Comparison of ENCODE assay signal across 13 cellular contexts in genomic region chr18:3540805-3541548, GRCh38.
DNase-seq lines count a peak whose midpoint lies in the region; ATAC-seq, FAIRE-seq and TF ChIP-seq lines count a peak whose summit lies in the region.
"Had no signal": no experiment of that assay in that cellular context is flagged by ENCODE, and none has a peak within 500 bp of the region (broad histone marks: within the 10 kb centered on the region; RNA-seq: fewer than 3 reads in every experiment).

No MANE protein-coding gene starts in this region.

- no peak overlapping the region for H2BK5ac ChIP-seq in mesendoderm (ENCODE audit: low read length)

- no peak for TF ChIP-seq POLR2A in GM12878 (IDR thresholded peaks at IDR 0.05; ENCODE audit: low read depth, low read length)

- H3K27ac ChIP-seq in GM12878 (ENCODE audit: control insufficient read depth, insufficient read depth) (no peak overlapping the region), mesendoderm (ENCODE audit: low read depth, low read length) (no peak overlapping the region), GM23248 (no peak overlapping the region), SK-N-SH (ENCODE audit: low read depth in 2 of 2, low read length in 1 of 2) (no peak overlapping the region)

- CTCF ChIA-PET in GM12878 (lab: Yijun Ruan, JAX): interaction anchor here (1.0 to 2.2 kb wide), 5 partner anchors 10 to 86 kb away, joined by 3 to 8 read pairs (median 3); no protein-coding TSS in a partner anchor
- CTCF ChIA-PET in SK-N-SH (lab: Yijun Ruan, JAX): interaction anchor here (1.6 kb wide), 1 partner anchor 45 kb away, joined by 5 read pairs; no protein-coding TSS in a partner anchor

- peak overlapping the region; percentile 38 for H3K4me3 Mint-ChIP-seq in stimulated activated naive CD8-positive, alpha-beta T cell treated with anti-CD3 and anti-CD28 coated beads, Interleukin-15, Interleukin-2, amounts not matched to agents 100 ng/mL and 50 ng/mL, for 24 hours
- H3K4me3 Mint-ChIP-seq in stimulated activated naive CD8-positive, alpha-beta T cell treated with anti-CD3 and anti-CD28 coated beads, Interleukin-15, amount 100 ng/mL, for 72 hours: peak overlapping the region in 1 of 2 donors; percentile 50
- no peak overlapping the region for H3K4me3 Mint-ChIP-seq in activated T-helper 2 cell treated with anti-CD3 and anti-CD28 coated beads, Interferon-gamma antibody, Interleukin-2, Interleukin-4, amounts not matched to agents 10 μg/mL and 5 μg/mL and 100 μg/mL, durations not matched to agents 14 hours and 24 hours and 36 hours (ENCODE audit: low read depth)

- H3K4me3 ChIP-seq in GM12878 (no peak overlapping the region), mesendoderm (ENCODE audit: low read length) (no peak overlapping the region), GM23248 (no peak overlapping the region), SK-N-SH (ENCODE audit: low read depth in 2 of 2, low read length in 1 of 2) (no peak overlapping the region)
- H3K4me3 ChIP-seq: HAP-1 had no signal

- TF ChIP-seq CTCF in GM12878 (IDR thresholded peaks at IDR 0.05 in 2 of 3, conservative IDR thresholded peaks at IDR 0.05 in 1 of 3; ENCODE audit: control insufficient read depth in 2 of 3, extremely low read depth in 1 of 3, insufficient read depth in 1 of 3, low read depth in 3 of 3, low read length in 3 of 3) (no peak), SK-N-SH (IDR thresholded peaks at IDR 0.05) (no peak)

- intact Hi-C loops in GM12878 (cut with micrococcal nuclease; ENCODE audit: unreplicated experiment): no loop called here
- intact Hi-C loops in activated T-helper 2 cell treated with anti-CD3 and anti-CD28 coated beads, Interferon-gamma antibody, Interleukin-2, Interleukin-4, amounts not matched to agents 10 μg/mL and 5 μg/mL and 100 μg/mL, durations not matched to agents 14 hours and 24 hours and 36 hours (cut with micrococcal nuclease): loop anchor here (1.0 to 5.0 kb wide), 3 partner anchors 15 to 84 kb away; no protein-coding TSS in a partner anchor

- TF ChIP-seq RAD21 in GM12878 (IDR thresholded peaks at IDR 0.05; ENCODE audit: insufficient read depth, low read depth, low read length) (no peak), SK-N-SH (IDR thresholded peaks at IDR 0.05; ENCODE audit: low read length) (no peak)

- peak overlapping the region; percentile 78 for H3K27ac Mint-ChIP-seq in stimulated activated naive CD8-positive, alpha-beta T cell treated with anti-CD3 and anti-CD28 coated beads, Interleukin-15, Interleukin-2, amounts not matched to agents 100 ng/mL and 50 ng/mL, for 24 hours
- H3K27ac Mint-ChIP-seq in stimulated activated naive CD8-positive, alpha-beta T cell treated with anti-CD3 and anti-CD28 coated beads, Interleukin-15, amount 100 ng/mL, for 72 hours: no peak overlapping the region
- no peak overlapping the region for H3K27ac Mint-ChIP-seq in activated T-helper 2 cell treated with anti-CD3 and anti-CD28 coated beads, Interferon-gamma antibody, Interleukin-2, Interleukin-4, amounts not matched to agents 10 μg/mL and 5 μg/mL and 100 μg/mL, durations not matched to agents 14 hours and 24 hours and 36 hours

- H4K5ac ChIP-seq in mesendoderm (ENCODE audit: low read length): no peak overlapping the region

- RAD21 ChIA-PET in GM12878 (lab: Charles Lee; ENCODE audit: unreplicated experiment): interaction anchor here (0.8 to 1.2 kb wide), 3 partner anchors 15 to 243 kb away, joined by 3 to 8 read pairs (median 3); no protein-coding TSS in a partner anchor

- no peak for TF ChIP-seq EP300 in GM12878 (IDR thresholded peaks at IDR 0.05; ENCODE audit: borderline replicate concordance in 1 of 2, control insufficient read depth in 1 of 2, low read depth in 2 of 2, low read length in 2 of 2)
- TF ChIP-seq EP300 in SK-N-SH (IDR thresholded peaks at IDR 0.05; ENCODE audit: borderline replicate concordance in 1 of 2, low read depth in 1 of 2, low read length in 1 of 2): no peak

- POLR2A ChIA-PET in GM12878 (lab: Charles Lee): interaction anchor here (0.8 to 1.9 kb wide), 3 partner anchors 14 to 581 kb away, joined by 3 to 5 read pairs (median 4); no protein-coding TSS in a partner anchor
- POLR2A ChIA-PET in SK-N-SH (lab: Yijun Ruan, JAX): no interaction called here

- H3K9me2 ChIP-seq in GM23248 (ENCODE audit: insufficient read depth) (0 out of 2 replicates have a peak, but pooled peaks cover 8% of the 10 kb centered on the region), SK-N-SH (no peaks in the 10 kb centered on the region)

- SMC1A ChIA-PET in GM12878 (lab: Charles Lee; ENCODE audit: uncharacterized antibody, unreplicated experiment): interaction anchor here (0.7 to 3.7 kb wide), 10 partner anchors 8 to 139 kb away, joined by 3 to 16 read pairs (median 4); no protein-coding TSS in a partner anchor

- no peak overlapping the region for H3K23ac ChIP-seq in mesendoderm (ENCODE audit: low read length)

- H3K36me3 Mint-ChIP-seq in stimulated activated naive CD8-positive, alpha-beta T cell treated with anti-CD3 and anti-CD28 coated beads, Interleukin-15, Interleukin-2, amounts not matched to agents 100 ng/mL and 50 ng/mL, for 24 hours (ENCODE audit: low read depth): no peaks in the 10 kb centered on the region
- no peaks in the 10 kb centered on the region for H3K36me3 Mint-ChIP-seq in activated T-helper 2 cell treated with anti-CD3 and anti-CD28 coated beads, Interferon-gamma antibody, Interleukin-2, Interleukin-4, amounts not matched to agents 10 μg/mL and 5 μg/mL and 100 μg/mL, durations not matched to agents 14 hours and 24 hours and 36 hours (ENCODE audit: low read depth)

- H3K4me2 ChIP-seq in GM12878 (ENCODE audit: control insufficient read depth, insufficient read depth): peak overlapping the region; percentile 68
- no peak overlapping the region for H3K4me2 ChIP-seq in mesendoderm (ENCODE audit: low read length)
- H3K4me2 ChIP-seq in GM23248 (ENCODE audit: unreplicated experiment): no peak overlapping the region
- H3K4me2 ChIP-seq in SK-N-SH: no peak overlapping the region

- no peak overlapping the region for H3K18ac ChIP-seq in mesendoderm (ENCODE audit: low read length)

- H3K27me3 ChIP-seq in GM12878 (replicated peaks in 1 of 2; ENCODE audit: control insufficient read depth in 2 of 2, insufficient read depth in 2 of 2, low read length in 1 of 2) (no peaks in the 10 kb centered on the region), mesendoderm (ENCODE audit: insufficient read depth, low read length, poor library complexity) (no peaks in the 10 kb centered on the region), GM23248 (replicated peaks; ENCODE audit: insufficient read depth) (no peaks in the 10 kb centered on the region), SK-N-SH (ENCODE audit: insufficient read depth) (no peaks in the 10 kb centered on the region)

- no peaks in the 10 kb centered on the region for H3K79me2 ChIP-seq in GM12878 (ENCODE audit: control insufficient read depth, insufficient read depth, low read length)
- no peaks in the 10 kb centered on the region for H3K79me2 ChIP-seq in mesendoderm (ENCODE audit: control insufficient read depth, insufficient read depth, low read length)
- H3K79me2 ChIP-seq in GM23248 (ENCODE audit: insufficient read depth): no peaks in the 10 kb centered on the region
- no peaks in the 10 kb centered on the region for H3K79me2 ChIP-seq in SK-N-SH (ENCODE audit: insufficient read depth)

- H3K4ac ChIP-seq in mesendoderm (ENCODE audit: low read depth, low read length): no peak overlapping the region

- peaks cover 24% of the 10 kb centered on the region for H3K4me1 Mint-ChIP-seq in stimulated activated naive CD8-positive, alpha-beta T cell treated with anti-CD3 and anti-CD28 coated beads, Interleukin-15, Interleukin-2, amounts not matched to agents 100 ng/mL and 50 ng/mL, for 24 hours (ENCODE audit: low read depth)
- peaks cover 16% of the 10 kb centered on the region for H3K4me1 Mint-ChIP-seq in stimulated activated naive CD8-positive, alpha-beta T cell treated with anti-CD3 and anti-CD28 coated beads, Interleukin-15, amount 100 ng/mL, for 72 hours
- peaks cover 15% of the 10 kb centered on the region for H3K4me1 Mint-ChIP-seq in activated T-helper 2 cell treated with anti-CD3 and anti-CD28 coated beads, Interferon-gamma antibody, Interleukin-2, Interleukin-4, amounts not matched to agents 10 μg/mL and 5 μg/mL and 100 μg/mL, durations not matched to agents 14 hours and 24 hours and 36 hours (ENCODE audit: low read depth)

- H3K36me3 ChIP-seq in GM12878 (ENCODE audit: control insufficient read depth in 2 of 2, insufficient read depth in 2 of 2, low read length in 1 of 2) (no peaks in the 10 kb centered on the region), mesendoderm (ENCODE audit: control insufficient read depth, insufficient read depth, low read length) (no peaks in the 10 kb centered on the region), GM23248 (ENCODE audit: low read depth) (no peaks in the 10 kb centered on the region), SK-N-SH (replicated peaks in 1 of 2; ENCODE audit: control insufficient read depth in 1 of 2, insufficient read depth in 2 of 2, low read length in 1 of 2) (no peaks in the 10 kb centered on the region)
- H3K36me3 ChIP-seq: HAP-1 had no signal

- H4K20me1 ChIP-seq in GM12878 (ENCODE audit: control insufficient read depth, insufficient read depth) (no peaks in the 10 kb centered on the region), GM23248 (ENCODE audit: insufficient read depth) (no peaks in the 10 kb centered on the region), SK-N-SH (ENCODE audit: insufficient read depth) (no peaks in the 10 kb centered on the region)

- DNase-seq in stimulated activated naive CD8-positive, alpha-beta T cell treated with anti-CD3 and anti-CD28 coated beads, Interleukin-15, amount 100 ng/mL, for 72 hours: no peak
- DNase-seq in GM12878 (ENCODE audit: low read depth, low spot score) (no peak), mesendoderm (peak; percentile 71), GM23248 (no peak), SK-N-SH (no peak), dermis blood vessel endothelial cell (no peak)
- no peak for DNase-seq in activated T-helper 2 cell treated with anti-CD3 and anti-CD28 coated beads, Interferon-gamma antibody, Interleukin-2, Interleukin-4, amounts not matched to agents 10 μg/mL and 5 μg/mL and 100 μg/mL, durations not matched to agents 14 hours and 24 hours and 36 hours (ENCODE audit: low spot score)
- DNase-seq: activated CD8-positive, alpha-beta memory T cell treated with anti-CD3 and anti-CD28 coated beads, Interleukin-2, amount 50 U/mL, for 48 hours; NCI-H1930; NK-92 treated with Interleukin-12 subunit alpha and Interleukin-12 subunit beta, amount 100 ng/mL, for 24 hours; posterior cingulate gyrus had no signal

- H2BK15ac ChIP-seq in mesendoderm (replicated peaks; ENCODE audit: low read depth): no peak overlapping the region

- BruUV-seq in GM12878 (replicated peaks; lab: Mats Ljungman, UMichigan): no TSS peak

- H2BK120ac ChIP-seq in mesendoderm (ENCODE audit: low read depth, low read length): no peak overlapping the region

- FAIRE-seq in GM12878 (lab: Jason Lieb, UNC): no peak

- H4K8ac ChIP-seq in mesendoderm (ENCODE audit: low read depth, low read length): no peak overlapping the region

- H2AFZ ChIP-seq in GM12878 (ENCODE audit: control insufficient read depth, low read depth, low read length): no peak overlapping the region
- H2AFZ ChIP-seq in GM23248: no peak overlapping the region
- no peak overlapping the region for H2AFZ ChIP-seq in SK-N-SH (ENCODE audit: low read depth)

- H3K9me3 ChIP-seq in GM12878 (replicated peaks; ENCODE audit: control insufficient read depth, insufficient read depth, low read length) (no peaks in the 10 kb centered on the region), GM23248 (ENCODE audit: low read depth) (no peaks in the 10 kb centered on the region), SK-N-SH (no peaks in the 10 kb centered on the region)
- H3K9me3 ChIP-seq: HAP-1 had no signal

- in situ Hi-C loops in GM12878 (cut with MboI) (no loop called here), GM23248 (cut with MboI) (no loop called here)

- WGBS in GM12878 (ENCODE audit: insufficient coverage, insufficient replicate concordance, low lambda C conversion rate, missing lambda C conversion rate): 53% methylated on average over 6 of the region's 6 CpGs
- WGBS in mesendoderm (ENCODE audit: extremely low coverage, insufficient coverage, low lambda C conversion rate): no CpG with 5 or more reads among the region's 6 CpGs
- 86 to 87% methylated on average over 6 of the region's 6 CpGs for WGBS in GM23248 (ENCODE audit: low coverage in 1 of 2, low lambda C conversion rate in 2 of 2, missing lambda C conversion rate in 2 of 2), 2 experiments
- 77% methylated on average over 6 of the region's 6 CpGs for WGBS in SK-N-SH (ENCODE audit: low lambda C conversion rate)

- H3K4me1 ChIP-seq in GM12878 (ENCODE audit: control insufficient read depth, insufficient read depth, low read length) (peaks cover 11% of the 10 kb centered on the region), mesendoderm (ENCODE audit: control insufficient read depth, low read depth, low read length) (no peaks in the 10 kb centered on the region), GM23248 (ENCODE audit: insufficient read depth) (peaks cover 13% of the 10 kb centered on the region), SK-N-SH (ENCODE audit: control insufficient read depth in 1 of 2, insufficient read depth in 2 of 2, low read depth in 1 of 2, low read length in 1 of 2) (no peaks in the 10 kb centered on the region)
- H3K4me1 ChIP-seq: HAP-1 had no signal

- H3F3A ChIP-seq in GM23248 (ENCODE audit: insufficient read depth) (peaks cover 19% of the 10 kb centered on the region), SK-N-SH (replicated peaks; ENCODE audit: insufficient read depth) (no peaks in the 10 kb centered on the region)

- no peak overlapping the region for H2AK5ac ChIP-seq in mesendoderm (ENCODE audit: low read length)

- H3K27me3 Mint-ChIP-seq in stimulated activated naive CD8-positive, alpha-beta T cell treated with anti-CD3 and anti-CD28 coated beads, Interleukin-15, Interleukin-2, amounts not matched to agents 100 ng/mL and 50 ng/mL, for 24 hours: peaks cover 7% of the 10 kb centered on the region
- H3K27me3 Mint-ChIP-seq in stimulated activated naive CD8-positive, alpha-beta T cell treated with anti-CD3 and anti-CD28 coated beads, Interleukin-15, amount 100 ng/mL, for 72 hours: peaks cover 8% of the 10 kb centered on the region
- peaks cover 8% of the 10 kb centered on the region for H3K27me3 Mint-ChIP-seq in activated T-helper 2 cell treated with anti-CD3 and anti-CD28 coated beads, Interferon-gamma antibody, Interleukin-2, Interleukin-4, amounts not matched to agents 10 μg/mL and 5 μg/mL and 100 μg/mL, durations not matched to agents 14 hours and 24 hours and 36 hours (ENCODE audit: low read depth)

- ATAC-seq in stimulated activated naive CD8-positive, alpha-beta T cell treated with anti-CD3 and anti-CD28 coated beads, Interleukin-15, amount 100 ng/mL, for 72 hours: no peak
- no peak for ATAC-seq in GM12878

- H3K9me3 Mint-ChIP-seq in stimulated activated naive CD8-positive, alpha-beta T cell treated with anti-CD3 and anti-CD28 coated beads, Interleukin-15, Interleukin-2, amounts not matched to agents 100 ng/mL and 50 ng/mL, for 24 hours: no peaks in the 10 kb centered on the region
- H3K9me3 Mint-ChIP-seq in stimulated activated naive CD8-positive, alpha-beta T cell treated with anti-CD3 and anti-CD28 coated beads, Interleukin-15, amount 100 ng/mL, for 72 hours: no peaks in the 10 kb centered on the region
- no peaks in the 10 kb centered on the region for H3K9me3 Mint-ChIP-seq in activated T-helper 2 cell treated with anti-CD3 and anti-CD28 coated beads, Interferon-gamma antibody, Interleukin-2, Interleukin-4, amounts not matched to agents 10 μg/mL and 5 μg/mL and 100 μg/mL, durations not matched to agents 14 hours and 24 hours and 36 hours

- no peaks in the 10 kb centered on the region for H3K79me1 ChIP-seq in mesendoderm (ENCODE audit: low read length)

- no peak overlapping the region for H3K9ac ChIP-seq in GM12878 (ENCODE audit: control insufficient read depth, insufficient read depth, low read length)
- no peak overlapping the region for H3K9ac ChIP-seq in mesendoderm (ENCODE audit: low read length)
- no peak overlapping the region for H3K9ac ChIP-seq in GM23248
- H3K9ac ChIP-seq in SK-N-SH: no peak overlapping the region

- no peak overlapping the region for H3K56ac ChIP-seq in mesendoderm (ENCODE audit: low read length)
